15 cellular contexts compared by ENCODE assay signal in the genomic region with DNA sequence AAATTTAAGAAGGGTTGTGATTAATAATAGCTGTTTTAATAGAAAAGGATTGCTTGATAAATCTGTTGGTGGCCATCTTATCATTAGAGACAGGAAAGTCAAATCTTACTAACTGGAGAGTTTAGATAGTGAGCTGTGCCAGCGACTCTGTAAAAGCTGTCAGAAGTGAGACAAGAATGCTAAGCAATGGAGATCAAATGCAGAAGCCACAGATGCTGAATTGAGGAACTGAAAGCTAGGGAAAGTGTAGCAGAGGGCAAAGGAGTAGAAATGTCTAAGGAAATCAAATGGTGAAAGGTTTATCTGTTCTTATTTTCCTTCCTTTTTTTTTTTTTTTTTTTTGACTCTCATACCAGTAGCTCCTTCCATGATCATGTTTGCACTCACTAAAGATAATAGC. TPM values are rescaled to one million over a fixed set of nuclear protein-coding genes. Genes with fewer than 3 reads are reported as not detected.
DNase-seq lines count a peak whose midpoint lies in the region; ATAC-seq lines count a peak whose summit lies in the region.
"Had no signal": no experiment of that assay in that cellular context is flagged by ENCODE, and none has a peak within 500 bp of the region (broad histone marks: within the 10 kb centered on the region; RNA-seq: fewer than 3 reads in every experiment).

No MANE protein-coding gene starts in this region.

- H3K27ac ChIP-seq in neuronal stem cell (replicated peaks; ENCODE audit: low read length), result no peak overlapping the region
- H3K27ac ChIP-seq: cardiac muscle cell, GM23248, PC-9, sigmoid colon had no signal

- no peaks in the 10 kb centered on the region for H3K9me3 ChIP-seq in T-helper 17 cell (ENCODE audit: control insufficient read depth, low read length, poor library complexity, severe bottlenecking)
- H3K9me3 ChIP-seq in neuronal stem cell (replicated peaks in 1 of 2; ENCODE audit: control insufficient read depth in 2 of 2, insufficient read depth in 1 of 2, low read depth in 1 of 2, low read length in 2 of 2), result no peaks in the 10 kb centered on the region
- H3K9me3 ChIP-seq: sigmoid colon had no signal

- H3K4ac ChIP-seq in neuronal stem cell (ENCODE audit: low read length), result no peak overlapping the region

- H3K36me3 Mint-ChIP-seq in T-helper 17 cell (ENCODE audit: low read depth), result no peaks in the 10 kb centered on the region

- no peaks in the 10 kb centered on the region for H3K36me3 ChIP-seq in neuronal stem cell (replicated peaks in 1 of 2; ENCODE audit: control insufficient read depth in 2 of 2, insufficient read depth in 2 of 2, low read length in 2 of 2)
- H3K36me3 ChIP-seq: cardiac muscle cell, sigmoid colon had no signal

- H2AFZ ChIP-seq in neuronal stem cell (ENCODE audit: low read length), result no peak overlapping the region
- H2AFZ ChIP-seq: GM23248, PC-9 had no signal

- no peak overlapping the region for H2BK120ac ChIP-seq in neuronal stem cell (ENCODE audit: low read depth, low read length)

- H3K4me1 ChIP-seq in neuronal stem cell (ENCODE audit: control insufficient read depth in 2 of 2, insufficient read depth in 1 of 2, low read depth in 1 of 2, low read length in 2 of 2), result no peaks in the 10 kb centered on the region
- H3K4me1 ChIP-seq: sigmoid colon had no signal

- H4K91ac ChIP-seq in neuronal stem cell (ENCODE audit: low read depth, low read length, poor library complexity), result no peak overlapping the region

- H3K27me3 Mint-ChIP-seq in T-helper 17 cell, result peaks cover 23% of the 10 kb centered on the region

- DNase-seq in GDM1 (lab: John Stamatoyannopoulos, UW), result peak; percentile 32
- no peak for DNase-seq in T-helper 17 cell
- no peak for DNase-seq in COLO668 (lab: John Stamatoyannopoulos, UW; ENCODE audit: unreplicated experiment)
- no peak for DNase-seq in NCI-H2081 treated with DMSO at 0.1 percent for 48 hours (lab: John Stamatoyannopoulos, UW)
- no peak for DNase-seq in neuronal stem cell (ENCODE audit: low spot score)
- DNase-seq in GM19238 (ENCODE audit: insufficient read length, low spot score), result no peak
- DNase-seq: GM23248, NCI-H2029 treated with DMSO at 0.1 percent for 48 hours, PC-9, sigmoid colon had no signal

- peak; percentile 91 for ATAC-seq in GM21390 (IDR thresholded peaks at IDR 0.05; ENCODE audit: unreplicated experiment)
- peak; percentile 59 for ATAC-seq in HG03439 (IDR thresholded peaks at IDR 0.05; ENCODE audit: unreplicated experiment)
- peak; percentile 37 for ATAC-seq in T-helper 17 cell
- ATAC-seq: esophagus mucosa had no signal

- H3K4me2 ChIP-seq in neuronal stem cell (ENCODE audit: insufficient read depth, low read length, poor library complexity, severe bottlenecking), result no peak overlapping the region
- H3K4me2 ChIP-seq: PC-9 had no signal

- H3K79me1 ChIP-seq in neuronal stem cell (ENCODE audit: low read depth, low read length), result no peaks in the 10 kb centered on the region

- no peak overlapping the region for H2BK15ac ChIP-seq in neuronal stem cell (ENCODE audit: low read length)

- H2AK5ac ChIP-seq in neuronal stem cell (ENCODE audit: low read depth, low read length), result no peak overlapping the region

- no peak overlapping the region for H4K8ac ChIP-seq in neuronal stem cell (ENCODE audit: low read depth, low read length)

- H3K4me3 Mint-ChIP-seq in T-helper 17 cell, result no peak overlapping the region
- H3K4me3 Mint-ChIP-seq: activated T-helper 17 cell treated with anti-CD3 and anti-CD28 coated beads, Interleukin-2, amount 50 U/mL, for 72 hours had no signal

- no peak overlapping the region for H3K14ac ChIP-seq in neuronal stem cell (ENCODE audit: low read length)

- no peak overlapping the region for H2BK5ac ChIP-seq in neuronal stem cell (ENCODE audit: low read length)

- WGBS in neuronal stem cell (ENCODE audit: extremely low coverage in 2 of 2, insufficient read length in 2 of 2, insufficient replicate concordance in 1 of 2), 2 donors, result no CpG with 5 or more reads among the region's 1 CpG

- no peak overlapping the region for H3K23ac ChIP-seq in neuronal stem cell (ENCODE audit: low read depth, low read length, poor library complexity)

- no peaks in the 10 kb centered on the region for H3K4me1 Mint-ChIP-seq in T-helper 17 cell
- H3K4me1 Mint-ChIP-seq: activated T-helper 17 cell treated with anti-CD3 and anti-CD28 coated beads, Interleukin-2, amount 50 U/mL, for 72 hours had no signal

- no peak overlapping the region for H3K4me3 ChIP-seq in neuronal stem cell (ENCODE audit: low read length in 2 of 2)
- H3K4me3 ChIP-seq: cardiac muscle cell, GM23248, PC-9, sigmoid colon had no signal

- H2BK12ac ChIP-seq in neuronal stem cell (ENCODE audit: low read length), result no peak overlapping the region

- no peaks in the 10 kb centered on the region for H3K27me3 ChIP-seq in neuronal stem cell (ENCODE audit: control insufficient read depth in 3 of 3, insufficient read depth in 3 of 3, low read depth in 1 of 3, low read length in 3 of 3)
- H3K27me3 ChIP-seq: cardiac muscle cell, sigmoid colon had no signal

- H3K9ac ChIP-seq in neuronal stem cell (ENCODE audit: low read depth, low read length, poor library complexity), result no peak overlapping the region
- H3K9ac ChIP-seq: GM23248 had no signal

- no peak overlapping the region for H3K27ac Mint-ChIP-seq in T-helper 17 cell
- H3K27ac Mint-ChIP-seq: activated T-helper 17 cell treated with anti-CD3 and anti-CD28 coated beads, Interleukin-2, amount 50 U/mL, for 72 hours had no signal

- H3K18ac ChIP-seq in neuronal stem cell (ENCODE audit: low read length), result no peak overlapping the region

RNA-seq across cellular contexts. Expression of gene MS4A13, which starts 13.7 kb away (rescaled TPM):
- total RNA-seq in T-helper 17 cell, result not detected
- not detected for polyA plus RNA-seq in neuronal stem cell (2013, experiment 1 of 2)
- not detected for polyA plus RNA-seq in neuronal stem cell (2013, experiment 2 of 2)
- total RNA-seq: activated T-helper 17 cell treated with anti-CD3 and anti-CD28 coated beads, Interleukin-2, amount 50 U/mL, for 72 hours; cardiac muscle cell; esophagus mucosa; GM23248; PC-9; sigmoid colon had no signal
- polyA plus RNA-seq: cardiac muscle cell, GM23248, sigmoid colon had no signal

RNA-seq across cellular contexts. Expression of gene MS4A12, which starts 36.4 kb away (rescaled TPM):
- not detected for total RNA-seq in T-helper 17 cell
- not detected for polyA plus RNA-seq in neuronal stem cell (2013, experiment 1 of 2)
- not detected for polyA plus RNA-seq in neuronal stem cell (2013, experiment 2 of 2)
- total RNA-seq: activated T-helper 17 cell treated with anti-CD3 and anti-CD28 coated beads, Interleukin-2, amount 50 U/mL, for 72 hours; cardiac muscle cell; esophagus mucosa; GM23248; PC-9 had no signal
- polyA plus RNA-seq: cardiac muscle cell, GM23248 had no signal

Comparison
In these comparisons a context has a peak if more than half of its experiments do, and no peak if none do; other contexts are left out.
1. ATAC-seq: peak in every context shown above with its lines; median percentile 91 in GM21390; 59 in HG03439; 37 in T-helper 17 cell.